ENCODE assay signal across 9 cellular contexts in the genomic region with DNA sequence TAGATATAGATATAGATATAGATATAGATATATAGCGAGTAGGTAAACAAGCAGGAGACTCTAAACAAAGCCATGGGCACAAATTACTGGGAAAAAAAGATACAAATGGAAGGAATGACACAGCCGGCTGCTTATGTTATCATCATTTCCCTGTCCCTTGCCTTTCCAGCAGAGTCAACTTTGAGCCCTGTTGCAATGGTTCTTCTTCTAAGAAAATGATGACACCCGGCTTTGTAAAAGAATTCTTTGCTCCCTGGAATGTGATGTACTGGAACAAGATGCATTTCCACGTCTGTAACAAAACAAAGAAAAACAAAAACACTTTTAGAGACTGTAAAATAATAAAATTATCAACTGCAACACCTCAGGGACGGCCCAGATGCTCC.
DNase-seq lines count a peak whose midpoint lies in the region; ATAC-seq, FAIRE-seq and TF ChIP-seq lines count a peak whose summit lies in the region.
"Had no signal": no experiment of that assay in that cellular context is flagged by ENCODE, and none has a peak within 500 bp of the region (broad histone marks: within the 10 kb centered on the region; RNA-seq: fewer than 3 reads in every experiment).

No MANE protein-coding gene starts in this region.

- peaks cover 1% of the 10 kb centered on the region for H3K36me3 Mint-ChIP-seq in activated CD4-positive, alpha-beta memory T cell treated with anti-CD3 and anti-CD28 coated beads for 36 hours

- POLR2A ChIA-PET in activated CD4-positive, alpha-beta memory T cell treated with anti-CD3 and anti-CD28 coated beads for 36 hours (lab: Charles Lee), result no interaction called here

- intact Hi-C loops in activated CD4-positive, alpha-beta memory T cell treated with anti-CD3 and anti-CD28 coated beads for 36 hours (cut with micrococcal nuclease), result loop anchor here (2.0 kb wide), 1 partner anchor 19 kb away; no protein-coding TSS in a partner anchor
- intact Hi-C loops in sciatic nerve (cut with DNase I), result no loop called here

- H3K4me3 Mint-ChIP-seq in activated CD4-positive, alpha-beta memory T cell treated with anti-CD3 and anti-CD28 coated beads for 36 hours, result peak overlapping the region; percentile 76

- no peak for FAIRE-seq in frontal cortex (lab: Jason Lieb, UNC)

- DNase-seq in EH (ENCODE audit: low read depth), result peak; percentile 30
- DNase-seq in activated CD4-positive, alpha-beta memory T cell treated with anti-CD3 and anti-CD28 coated beads for 36 hours, result no peak
- DNase-seq in fibroblast of gingiva (ENCODE audit: low read depth), result peak; percentile 46
- DNase-seq in sciatic nerve (ENCODE audit: low spot score), result no peak
- DNase-seq in hepatic stellate cell (ENCODE audit: low spot score), result no peak
- DNase-seq in erythroblast (lab: John Stamatoyannopoulos, UW), result no peak
- no peak for DNase-seq in frontal cortex (ENCODE audit: low spot score in 2 of 2)
- DNase-seq: Kasumi-1 had no signal

- H3K27ac Mint-ChIP-seq in activated CD4-positive, alpha-beta memory T cell treated with anti-CD3 and anti-CD28 coated beads for 36 hours, result no peak overlapping the region

- ATAC-seq in sciatic nerve, result peak; percentile 53
- ATAC-seq in GM21786 (IDR thresholded peaks at IDR 0.05; ENCODE audit: unreplicated experiment), result no peak

- CTCF ChIA-PET in activated CD4-positive, alpha-beta memory T cell treated with anti-CD3 and anti-CD28 coated beads for 36 hours (lab: Charles Lee), result no interaction called here

- H3K27me3 Mint-ChIP-seq in activated CD4-positive, alpha-beta memory T cell treated with anti-CD3 and anti-CD28 coated beads for 36 hours, result peaks cover 13% of the 10 kb centered on the region

- H3K9me3 Mint-ChIP-seq in activated CD4-positive, alpha-beta memory T cell treated with anti-CD3 and anti-CD28 coated beads for 36 hours, result peaks cover 14% of the 10 kb centered on the region

- no peak for TF ChIP-seq POLR2A in erythroblast (IDR thresholded peaks at IDR 0.05; ENCODE audit: low read length)

- H3K4me1 Mint-ChIP-seq in activated CD4-positive, alpha-beta memory T cell treated with anti-CD3 and anti-CD28 coated beads for 36 hours (ENCODE audit: low read depth), result peaks cover 6% of the 10 kb centered on the region

Comparison
In these comparisons a context has a peak if more than half of its experiments do, and no peak if none do; other contexts are left out.
1. DNase-seq: peak in EH (single experiment) and fibroblast of gingiva (single experiment); none in activated CD4-positive, alpha-beta memory T cell treated with anti-CD3 and anti-CD28 coated beads for 36 hours (single experiment), sciatic nerve (single experiment), hepatic stellate cell (single experiment), erythroblast (0 of 2) and frontal cortex (0 of 2).